ENCODE assay signal across 21 cellular contexts in the genomic region with DNA sequence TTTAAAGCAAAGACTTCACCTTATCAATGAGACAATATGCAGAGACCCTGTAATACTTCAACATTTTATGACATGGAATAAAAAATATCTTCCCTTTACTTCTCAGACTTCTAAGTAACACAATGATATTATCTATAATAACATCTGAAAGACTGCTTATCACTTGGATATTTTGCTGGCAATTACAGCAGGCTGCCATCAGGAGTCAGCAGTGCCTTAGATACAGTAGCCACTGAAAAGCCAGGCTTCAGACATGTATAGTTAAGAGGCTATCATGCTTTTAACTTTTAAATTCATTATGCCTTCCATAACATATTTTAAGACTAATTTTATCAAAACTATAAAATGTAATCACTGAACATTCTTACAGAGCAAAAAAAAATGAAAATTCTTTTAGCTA.
DNase-seq lines count a peak whose midpoint lies in the region; ATAC-seq and TF ChIP-seq lines count a peak whose summit lies in the region.
"Had no signal": no experiment of that assay in that cellular context is flagged by ENCODE, and none has a peak within 500 bp of the region (broad histone marks: within the 10 kb centered on the region; RNA-seq: fewer than 3 reads in every experiment).

No MANE protein-coding gene starts in this region.

- CTCF ChIA-PET in SK-N-SH (lab: Yijun Ruan, JAX), result interaction anchor here (1.1 kb wide), 1 partner anchor 540 kb away, joined by 4 read pairs; no protein-coding TSS in a partner anchor

- H2AFZ ChIP-seq in SK-N-SH (ENCODE audit: low read depth), result no peak overlapping the region
- no peak overlapping the region for H2AFZ ChIP-seq in smooth muscle cell (ENCODE audit: low read depth)

- no peak overlapping the region for H3K4me2 ChIP-seq in SK-N-SH
- H3K4me2 ChIP-seq in smooth muscle cell, result no peak overlapping the region

- no peaks in the 10 kb centered on the region for H3K27me3 Mint-ChIP-seq in T-helper 2 cell treated with Interferon-gamma antibody and Interleukin-4, amounts not matched to agents 5 μg/mL and 100 μg/mL, for 36 hours (ENCODE audit: low read depth)

- H3K4me3 Mint-ChIP-seq in T-helper 2 cell treated with Interferon-gamma antibody and Interleukin-4, amounts not matched to agents 5 μg/mL and 100 μg/mL, for 36 hours, result no peak overlapping the region
- H3K4me3 Mint-ChIP-seq: immature natural killer cell, nephron progenitor cell had no signal

- H3K4me1 Mint-ChIP-seq in T-helper 2 cell treated with Interferon-gamma antibody and Interleukin-4, amounts not matched to agents 5 μg/mL and 100 μg/mL, for 36 hours (ENCODE audit: low read depth), result no peaks in the 10 kb centered on the region
- H3K4me1 Mint-ChIP-seq: immature natural killer cell, nephron progenitor cell had no signal

- POLR2A ChIA-PET in SK-N-SH (lab: Yijun Ruan, JAX), result no interaction called here

- no peak overlapping the region for H3K4me3 ChIP-seq in SK-N-SH (ENCODE audit: low read depth in 2 of 2, low read length in 1 of 2)
- H3K4me3 ChIP-seq in choroid plexus epithelial cell (ENCODE audit: low read depth, low read length), result no peak overlapping the region
- H3K4me3 ChIP-seq in smooth muscle cell, result no peak overlapping the region
- H3K4me3 ChIP-seq: uterus had no signal

- H3F3A ChIP-seq in SK-N-SH (replicated peaks; ENCODE audit: insufficient read depth) (no peaks in the 10 kb centered on the region), smooth muscle cell (ENCODE audit: low read depth) (no peaks in the 10 kb centered on the region)

- H3K27me3 ChIP-seq in SK-N-SH (ENCODE audit: insufficient read depth) (no peaks in the 10 kb centered on the region), smooth muscle cell (ENCODE audit: low read depth) (no peaks in the 10 kb centered on the region)
- H3K27me3 ChIP-seq: uterus had no signal

- H3K9me3 ChIP-seq in SK-N-SH, result no peaks in the 10 kb centered on the region
- no peaks in the 10 kb centered on the region for H3K9me3 ChIP-seq in smooth muscle cell (replicated peaks; ENCODE audit: low read depth)
- H3K9me3 ChIP-seq: uterus had no signal

- no peak overlapping the region for H3K27ac ChIP-seq in SK-N-SH (ENCODE audit: low read depth in 2 of 2, low read length in 1 of 2)
- no peak overlapping the region for H3K27ac ChIP-seq in smooth muscle cell (ENCODE audit: low read depth)
- H3K27ac ChIP-seq: uterus had no signal

- DNase-seq in SK-N-SH (no peak), MV-4-11 (lab: John Stamatoyannopoulos, UW) (peak; percentile 23), choroid plexus epithelial cell (ENCODE audit: low read depth) (peak; percentile 14), smooth muscle cell (lab: John Stamatoyannopoulos, UW; ENCODE audit: unreplicated experiment) (no peak), NCI-H510A (lab: John Stamatoyannopoulos, UW) (no peak), NCI-H510A treated with DMSO at 0.1 percent for 48 hours (lab: John Stamatoyannopoulos, UW) (no peak)
- DNase-seq in T-helper 2 cell treated with Interferon-gamma antibody and Interleukin-4, amounts not matched to agents 5 μg/mL and 100 μg/mL, for 36 hours (ENCODE audit: low spot score), result no peak
- DNase-seq: activated CD4-positive, CD25-positive, alpha-beta regulatory T cell treated with anti-CD3 and anti-CD28 coated beads, Interleukin-2, amount 50 U/mL, for 72 hours; activated gamma-delta T cell treated with Interleukin-2 at 50 U/mL for 16 hours; anterior cingulate cortex; cortex of kidney; GDM1; GOT3; immature natural killer cell; NCI-H1048; NCI-H2107; NCI-H69; nephron progenitor cell; T-helper 1 cell; uterus had no signal

- ATAC-seq in SK-N-SH treated with all-trans-retinoic acid at 6 μM for 48 hours, result no peak

- no peaks in the 10 kb centered on the region for H3K36me3 Mint-ChIP-seq in T-helper 2 cell treated with Interferon-gamma antibody and Interleukin-4, amounts not matched to agents 5 μg/mL and 100 μg/mL, for 36 hours (ENCODE audit: low read depth)

- TF ChIP-seq CTCF in SK-N-SH (IDR thresholded peaks at IDR 0.05) (peak; percentile 21; the same call in 1 of the 2 replicates), choroid plexus epithelial cell (conservative IDR thresholded peaks at IDR 0.05; ENCODE audit: low read depth, low read length) (peak; percentile 42), smooth muscle cell (IDR thresholded peaks at IDR 0.05; ENCODE audit: borderline replicate concordance, insufficient read depth, poor library complexity, severe bottlenecking) (peak; percentile 5)

- H3K9me2 ChIP-seq in SK-N-SH, result no peaks in the 10 kb centered on the region

- TF ChIP-seq RAD21 in SK-N-SH (IDR thresholded peaks at IDR 0.05; ENCODE audit: low read length), result no peak

- no peak overlapping the region for H3K9ac ChIP-seq in SK-N-SH
- no peak overlapping the region for H3K9ac ChIP-seq in smooth muscle cell (ENCODE audit: low read depth)

- no peak overlapping the region for H3K27ac Mint-ChIP-seq in T-helper 2 cell treated with Interferon-gamma antibody and Interleukin-4, amounts not matched to agents 5 μg/mL and 100 μg/mL, for 36 hours
- H3K27ac Mint-ChIP-seq: immature natural killer cell, nephron progenitor cell had no signal

- H4K20me1 ChIP-seq in SK-N-SH (ENCODE audit: insufficient read depth) (no peaks in the 10 kb centered on the region), smooth muscle cell (ENCODE audit: low read depth) (no peaks in the 10 kb centered on the region)

- H3K4me1 ChIP-seq in SK-N-SH (ENCODE audit: control insufficient read depth in 1 of 2, insufficient read depth in 2 of 2, low read depth in 1 of 2, low read length in 1 of 2) (no peaks in the 10 kb centered on the region), smooth muscle cell (ENCODE audit: low read depth) (no peaks in the 10 kb centered on the region)
- H3K4me1 ChIP-seq: uterus had no signal

- H3K36me3 ChIP-seq in SK-N-SH (replicated peaks in 1 of 2; ENCODE audit: control insufficient read depth in 1 of 2, insufficient read depth in 2 of 2, low read length in 1 of 2) (no peaks in the 10 kb centered on the region), smooth muscle cell (ENCODE audit: low read depth) (no peaks in the 10 kb centered on the region)
- H3K36me3 ChIP-seq: uterus had no signal

- H3K9me3 Mint-ChIP-seq in T-helper 2 cell treated with Interferon-gamma antibody and Interleukin-4, amounts not matched to agents 5 μg/mL and 100 μg/mL, for 36 hours, result peaks cover 5% of the 10 kb centered on the region

- no peak for TF ChIP-seq EP300 in SK-N-SH (IDR thresholded peaks at IDR 0.05; ENCODE audit: borderline replicate concordance in 1 of 2, low read depth in 1 of 2, low read length in 1 of 2)

- H3K79me2 ChIP-seq in SK-N-SH (ENCODE audit: insufficient read depth) (no peaks in the 10 kb centered on the region), smooth muscle cell (ENCODE audit: low read depth) (no peaks in the 10 kb centered on the region)

TF ChIP-seq in SK-N-SH, 30 proteins besides CTCF, POLR2A, EP300 and RAD21 (continues in another document):
- no peak for TF ChIP-seq RFX5 (IDR thresholded peaks at IDR 0.05; ENCODE audit: low read length)
- TF ChIP-seq USF2 (IDR thresholded peaks at IDR 0.05; ENCODE audit: borderline replicate concordance, low read depth, low read length), result no peak
- no peak for TF ChIP-seq POLR2AphosphoS5 (IDR thresholded peaks at IDR 0.05; ENCODE audit: low read depth, low read length)
- TF ChIP-seq NFIC (IDR thresholded peaks at IDR 0.05; ENCODE audit: borderline replicate concordance), result no peak
- no peak for TF ChIP-seq SMC3 (IDR thresholded peaks at IDR 0.05; ENCODE audit: low read depth, low read length)
- TF ChIP-seq ELF1 (IDR thresholded peaks at IDR 0.05), result no peak
- no peak for TF ChIP-seq TAF1 (IDR thresholded peaks at IDR 0.05; ENCODE audit: borderline replicate concordance, low read depth, low read length)
- TF ChIP-seq EZH2phosphoT487 (IDR thresholded peaks at IDR 0.05; ENCODE audit: borderline replicate concordance, low read depth), result no peak

TF ChIP-seq in SK-N-SH treated with all-trans-retinoic acid at 6 μM for 48 hours, 23 proteins besides CTCF, POLR2A, EP300 and RAD21 (continues in another document):
- TF ChIP-seq ZNF565 (CRISPR knock-in tag; conservative IDR thresholded peaks at IDR 0.05; ENCODE audit: low read depth), result no peak
- TF ChIP-seq SNAI2 (CRISPR knock-in tag; IDR thresholded peaks at IDR 0.05), result no peak
- no peak for TF ChIP-seq ZC3H10 (CRISPR knock-in tag; IDR thresholded peaks at IDR 0.05)
- TF ChIP-seq ARNTL (CRISPR knock-in tag; IDR thresholded peaks at IDR 0.05; ENCODE audit: borderline replicate concordance, low read depth), result no peak
- TF ChIP-seq GLIS3 (CRISPR knock-in tag; IDR thresholded peaks at IDR 0.05), result no peak
- TF ChIP-seq POU6F1 (CRISPR knock-in tag; IDR thresholded peaks at IDR 0.05; ENCODE audit: borderline replicate concordance, low read depth), result no peak
- no peak for TF ChIP-seq OSR1 (CRISPR knock-in tag; IDR thresholded peaks at IDR 0.05)
- no peak for TF ChIP-seq ISL1 (CRISPR knock-in tag; IDR thresholded peaks at IDR 0.05)
- no peak for TF ChIP-seq ZFP3 (CRISPR knock-in tag; IDR thresholded peaks at IDR 0.05)
- TF ChIP-seq PPARA (CRISPR knock-in tag; IDR thresholded peaks at IDR 0.05; ENCODE audit: borderline replicate concordance), result no peak
- TF ChIP-seq RARB (CRISPR knock-in tag; IDR thresholded peaks at IDR 0.05), result no peak
- no peak for TF ChIP-seq TOX (CRISPR knock-in tag; IDR thresholded peaks at IDR 0.05; ENCODE audit: borderline replicate concordance)

Comparison
In these comparisons a context has a peak if more than half of its experiments do, and no peak if none do; other contexts are left out.
1. DNase-seq: peak in MV-4-11 (single experiment) and choroid plexus epithelial cell (single experiment); none in SK-N-SH (single experiment), smooth muscle cell (single experiment), T-helper 2 cell treated with Interferon-gamma antibody and Interleukin-4, amounts not matched to agents 5 μg/mL and 100 μg/mL, for 36 hours (single experiment), NCI-H510A (single experiment) and NCI-H510A treated with DMSO at 0.1 percent for 48 hours (single experiment).
2. Peak in every context shown above with its lines, with median percentiles within 50 percentile points of each other: CTCF ChIP-seq.